In the genomic region with DNA sequence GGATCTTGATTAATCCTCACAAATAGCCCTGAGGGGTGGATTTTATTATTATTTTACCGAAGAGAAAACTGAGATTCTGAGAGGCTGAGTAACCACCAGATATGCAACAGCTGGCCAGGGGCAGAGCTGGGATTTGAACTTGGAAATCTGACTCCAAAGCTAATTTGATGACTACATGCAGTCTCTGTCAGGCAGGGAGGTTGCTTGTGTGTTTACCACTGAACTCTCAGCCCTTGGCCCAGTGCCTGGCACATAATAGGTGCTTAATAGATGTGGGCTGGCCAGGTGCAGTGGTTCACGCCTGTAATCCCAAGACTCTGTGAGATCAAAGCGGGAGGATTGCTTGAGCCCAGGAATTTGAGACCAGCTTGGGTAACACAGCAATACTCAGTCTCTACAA, we compare ENCODE assay signal across 23 cellular contexts.
A peak's percentile ranks its signal among the peaks of the same experiment; 100 is the strongest.
DNase-seq lines count a peak whose midpoint lies in the region; ATAC-seq and TF ChIP-seq lines count a peak whose summit lies in the region.
"Had no signal": no experiment of that assay in that cellular context is flagged by ENCODE, and none has a peak within 500 bp of the region (broad histone marks: within the 10 kb centered on the region; RNA-seq: fewer than 3 reads in every experiment).

No MANE protein-coding gene starts in this region.

- no peaks in the 10 kb centered on the region for H3K27me3 ChIP-seq in thyroid gland
- H3K27me3 ChIP-seq: adrenal gland, sigmoid colon, testis had no signal

- H3K36me3 Mint-ChIP-seq in activated CD8-positive, alpha-beta T cell treated with anti-CD3 and anti-CD28 coated beads for 36 hours (ENCODE audit: low read depth): peaks cover 3% of the 10 kb centered on the region
- peaks cover under 1% of the 10 kb centered on the region for H3K36me3 Mint-ChIP-seq in activated CD8-positive, alpha-beta T cell treated with anti-CD3 and anti-CD28 coated beads, Interleukin-2, amount 10 ng/mL, durations not matched to agents 7 days and 5 days (ENCODE audit: low read depth)
- H3K36me3 Mint-ChIP-seq in central memory CD8-positive, alpha-beta T cell (ENCODE audit: insufficient read depth): peaks cover 9% of the 10 kb centered on the region
- H3K36me3 Mint-ChIP-seq: CD4-positive, alpha-beta memory T cell; stimulated activated naive B cell treated with anti-CD40 and anti-IgM and Interleukin-4, amounts not matched to agents 10 μg/mL and 1 μg/mL and 100 μg/mL, for 72 hours had no signal

- ATAC-seq in activated CD8-positive, alpha-beta T cell treated with anti-CD3 and anti-CD28 coated beads for 36 hours: no peak
- no peak for ATAC-seq in activated CD8-positive, alpha-beta T cell treated with anti-CD3 and anti-CD28 coated beads, Interleukin-2, amount 10 ng/mL, durations not matched to agents 7 days and 5 days
- no peak for ATAC-seq in central memory CD8-positive, alpha-beta T cell (replicated peaks; ENCODE audit: extremely low read depth, poor library complexity, severe bottlenecking)
- ATAC-seq: left colon; stimulated activated naive B cell treated with anti-CD40 and anti-IgM and Interleukin-4, amounts not matched to agents 10 μg/mL and 1 μg/mL and 100 μg/mL, for 72 hours had no signal

- no peak overlapping the region for H3K27ac ChIP-seq in HEK293 (ENCODE audit: extremely low read depth, low read depth, low read length)
- peak overlapping the region in 2 of 3 donors; percentile 17 to 43 for H3K27ac ChIP-seq in thyroid gland
- H3K27ac ChIP-seq: adrenal gland, HL-60, sigmoid colon, SK-N-MC, testis had no signal

- H3K4me3 Mint-ChIP-seq in activated CD8-positive, alpha-beta T cell treated with anti-CD3 and anti-CD28 coated beads for 36 hours: no peak overlapping the region
- H3K4me3 Mint-ChIP-seq in activated CD8-positive, alpha-beta T cell treated with anti-CD3 and anti-CD28 coated beads, Interleukin-2, amount 10 ng/mL, durations not matched to agents 7 days and 5 days: no peak overlapping the region
- H3K4me3 Mint-ChIP-seq in central memory CD8-positive, alpha-beta T cell: peak overlapping the region; percentile 32
- H3K4me3 Mint-ChIP-seq: nephron progenitor cell; stimulated activated naive B cell treated with anti-CD40 and anti-IgM and Interleukin-4, amounts not matched to agents 10 μg/mL and 1 μg/mL and 100 μg/mL, for 72 hours had no signal

- TF ChIP-seq CTCF in activated CD8-positive, alpha-beta T cell treated with anti-CD3 and anti-CD28 coated beads for 36 hours (IDR thresholded peaks at IDR 0.05): no peak
- no peak for TF ChIP-seq CTCF in HEK293 (tag by site-specific recombination; IDR thresholded peaks at IDR 0.05)
- no peak for TF ChIP-seq CTCF in thyroid gland (IDR thresholded peaks at IDR 0.05)
- no peak for TF ChIP-seq CTCF in GM13977 (IDR thresholded peaks at IDR 0.05; ENCODE audit: extremely low read depth, insufficient read depth, missing control alignments)

- CTCF ChIA-PET in activated CD8-positive, alpha-beta T cell treated with anti-CD3 and anti-CD28 coated beads for 36 hours (lab: Charles Lee): interaction anchor here (0.6 to 4.6 kb wide), 7 partner anchors 17 to 124 kb away, joined by 3 to 37 read pairs (median 6); no protein-coding TSS in a partner anchor
- CTCF ChIA-PET in activated CD8-positive, alpha-beta T cell treated with anti-CD3 and anti-CD28 coated beads, Interleukin-2, amount 10 ng/mL, durations not matched to agents 7 days and 5 days (lab: Charles Lee): interaction anchor here (1.0 to 8.6 kb wide), 9 partner anchors 7 to 256 kb away, joined by 3 to 112 read pairs (median 11); no protein-coding TSS in a partner anchor
- CTCF ChIA-PET in HEK293 (lab: Yijun Ruan, JAX): interaction anchor here (0.7 to 1.5 kb wide), 5 partner anchors 93 to 308 kb away, joined by 3 to 5 read pairs (median 3); no protein-coding TSS in a partner anchor

- no peak overlapping the region for H3K4me3 ChIP-seq in HEK293 (ENCODE audit: low read depth, low read length)
- H3K4me3 ChIP-seq in thyroid gland (replicated peaks in 1 of 3): no peak overlapping the region
- H3K4me3 ChIP-seq: adrenal gland, sigmoid colon, SK-N-MC, testis had no signal

- no peaks in the 10 kb centered on the region for H3K36me3 ChIP-seq in HEK293 (ENCODE audit: control insufficient read depth in 2 of 2, insufficient read depth in 1 of 2, low read length in 2 of 2)
- H3K36me3 ChIP-seq in thyroid gland: no peaks in the 10 kb centered on the region
- H3K36me3 ChIP-seq: adrenal gland, sigmoid colon had no signal

- DNase-seq in activated CD8-positive, alpha-beta T cell treated with anti-CD3 and anti-CD28 coated beads for 36 hours: no peak
- no peak for DNase-seq in activated CD8-positive, alpha-beta T cell treated with anti-CD3 and anti-CD28 coated beads, Interleukin-2, amount 10 ng/mL, durations not matched to agents 7 days and 5 days
- DNase-seq in central memory CD8-positive, alpha-beta T cell (ENCODE audit: low spot score in 2 of 2): no peak
- DNase-seq in thyroid gland: no peak
- DNase-seq in GM03348 (ENCODE audit: low spot score): no peak
- no peak for DNase-seq in GM13977 (ENCODE audit: low spot score)
- no peak for DNase-seq in NCI-H1048 (lab: John Stamatoyannopoulos, UW)
- DNase-seq: adrenal gland; CD4-positive, alpha-beta memory T cell; dermis blood vessel endothelial cell; head of caudate nucleus; left colon; mesenchymal stem cell; NCI-H146; NCI-H446; nephron progenitor cell; sigmoid colon; stimulated activated naive B cell treated with anti-CD40 and anti-IgM and Interleukin-4, amounts not matched to agents 10 μg/mL and 1 μg/mL and 100 μg/mL, for 72 hours; testis had no signal

- no peak for TF ChIP-seq POLR2A in thyroid gland (IDR thresholded peaks at IDR 0.05)

- H3K9me3 ChIP-seq in HEK293 (ENCODE audit: control insufficient read depth, insufficient read depth, low read depth, low read length): no peaks in the 10 kb centered on the region
- H3K9me3 ChIP-seq in thyroid gland: no peaks in the 10 kb centered on the region
- H3K9me3 ChIP-seq: adrenal gland, sigmoid colon, testis had no signal

- H3K4me1 ChIP-seq in HEK293 (ENCODE audit: control insufficient read depth, insufficient read depth, low read length) (no peaks in the 10 kb centered on the region), thyroid gland (peaks cover 29 to 33% of the 10 kb centered on the region in 2 donors)
- H3K4me1 ChIP-seq: sigmoid colon had no signal

- in situ Hi-C loops in GM13977 (cut with MboI; ENCODE audit: low pct_unique_long_range_greater_than_20kb, low sequenced_read_pairs, unreplicated experiment): loop anchor here (25.0 kb wide), 1 partner anchor 259 kb away; no protein-coding TSS in a partner anchor

- 76 to 88% methylated on average over 3 of the region's 3 CpGs for WGBS in thyroid gland, 2 donors

- H3K4me1 Mint-ChIP-seq in activated CD8-positive, alpha-beta T cell treated with anti-CD3 and anti-CD28 coated beads for 36 hours (ENCODE audit: low read depth): peaks cover 80% of the 10 kb centered on the region
- peaks cover 62% of the 10 kb centered on the region for H3K4me1 Mint-ChIP-seq in activated CD8-positive, alpha-beta T cell treated with anti-CD3 and anti-CD28 coated beads, Interleukin-2, amount 10 ng/mL, durations not matched to agents 7 days and 5 days (ENCODE audit: low read depth)
- H3K4me1 Mint-ChIP-seq in central memory CD8-positive, alpha-beta T cell: peaks cover 75% of the 10 kb centered on the region

- POLR2A ChIA-PET in activated CD8-positive, alpha-beta T cell treated with anti-CD3 and anti-CD28 coated beads for 36 hours (lab: Charles Lee): interaction anchor here (2.6 to 5.8 kb wide), 2 partner anchors 8 to 16 kb away, joined by 14 to 44 read pairs; no protein-coding TSS in a partner anchor
- POLR2A ChIA-PET in activated CD8-positive, alpha-beta T cell treated with anti-CD3 and anti-CD28 coated beads, Interleukin-2, amount 10 ng/mL, durations not matched to agents 7 days and 5 days (lab: Charles Lee): interaction anchor here (3.0 kb wide), 1 partner anchor 10 kb away, joined by 16 read pairs; no protein-coding TSS in a partner anchor
- POLR2A ChIA-PET in HEK293 (lab: Yijun Ruan, JAX): no interaction called here

- no peaks in the 10 kb centered on the region for H3K27me3 Mint-ChIP-seq in activated CD8-positive, alpha-beta T cell treated with anti-CD3 and anti-CD28 coated beads for 36 hours
- H3K27me3 Mint-ChIP-seq in activated CD8-positive, alpha-beta T cell treated with anti-CD3 and anti-CD28 coated beads, Interleukin-2, amount 10 ng/mL, durations not matched to agents 7 days and 5 days (ENCODE audit: low read depth): no peaks in the 10 kb centered on the region
- H3K27me3 Mint-ChIP-seq in central memory CD8-positive, alpha-beta T cell: no peaks in the 10 kb centered on the region
- H3K27me3 Mint-ChIP-seq: CD4-positive, alpha-beta memory T cell had no signal

- peak overlapping the region; percentile 83 for H3K27ac Mint-ChIP-seq in activated CD8-positive, alpha-beta T cell treated with anti-CD3 and anti-CD28 coated beads for 36 hours
- H3K27ac Mint-ChIP-seq in activated CD8-positive, alpha-beta T cell treated with anti-CD3 and anti-CD28 coated beads, Interleukin-2, amount 10 ng/mL, durations not matched to agents 7 days and 5 days: no peak overlapping the region
- peak overlapping the region; percentile 96 for H3K27ac Mint-ChIP-seq in central memory CD8-positive, alpha-beta T cell (ENCODE audit: low read depth)
- H3K27ac Mint-ChIP-seq: nephron progenitor cell; stimulated activated naive B cell treated with anti-CD40 and anti-IgM and Interleukin-4, amounts not matched to agents 10 μg/mL and 1 μg/mL and 100 μg/mL, for 72 hours had no signal

- intact Hi-C loops in activated CD8-positive, alpha-beta T cell treated with anti-CD3 and anti-CD28 coated beads for 36 hours (cut with micrococcal nuclease): loop anchor here (10.0 kb wide), 2 partner anchors 97 to 657 kb away; no protein-coding TSS in a partner anchor
- intact Hi-C loops in thyroid gland (cut with DNase I): no loop called here

- H3K9me3 Mint-ChIP-seq in activated CD8-positive, alpha-beta T cell treated with anti-CD3 and anti-CD28 coated beads for 36 hours: no peaks in the 10 kb centered on the region
- H3K9me3 Mint-ChIP-seq in activated CD8-positive, alpha-beta T cell treated with anti-CD3 and anti-CD28 coated beads, Interleukin-2, amount 10 ng/mL, durations not matched to agents 7 days and 5 days (ENCODE audit: insufficient read depth): no peaks in the 10 kb centered on the region
- H3K9me3 Mint-ChIP-seq in central memory CD8-positive, alpha-beta T cell: no peaks in the 10 kb centered on the region
- H3K9me3 Mint-ChIP-seq: activated T-helper 2 cell treated with anti-CD3 and anti-CD28 coated beads, Interferon-gamma antibody, Interleukin-2, Interleukin-4, amounts not matched to agents 10 μg/mL and 5 μg/mL and 100 μg/mL, durations not matched to agents 14 hours and 24 hours and 36 hours; CD4-positive, alpha-beta memory T cell; nephron progenitor cell; stimulated activated naive B cell treated with anti-CD40 and anti-IgM and Interleukin-4, amounts not matched to agents 10 μg/mL and 1 μg/mL and 100 μg/mL, for 72 hours had no signal
